Comparison of ENCODE assay signal across 1 cellular context in the genomic region with DNA sequence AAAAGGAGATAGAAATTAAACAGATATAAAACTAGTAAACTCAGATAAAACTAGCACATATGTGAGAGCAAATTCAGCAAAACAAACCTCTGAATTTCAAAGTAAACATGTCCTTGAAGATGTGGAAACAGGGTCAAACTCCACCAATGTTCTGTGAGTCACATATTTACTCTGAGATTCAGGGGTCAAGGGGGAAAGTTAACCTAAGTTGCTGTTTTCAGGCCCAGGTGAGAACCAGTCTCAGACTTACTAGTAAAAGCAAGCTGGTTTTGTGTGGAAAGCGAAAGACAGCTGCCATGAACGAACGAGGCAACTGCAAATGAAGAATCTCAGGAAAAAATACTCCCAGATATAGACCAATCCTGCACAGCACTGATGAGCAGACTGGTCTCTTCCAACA.
TF ChIP-seq lines count a peak whose summit lies in the region.

No MANE protein-coding gene starts in this region.

TF ChIP-seq in HepG2, 621 proteins besides CTCF, POLR2A, EP300 and RAD21 (continued from another document and continues in another):
- TF ChIP-seq HNF1A (IDR thresholded peaks at IDR 0.05; ENCODE audit: low read depth) (peak; percentile 50), HNF1A (CRISPR knock-in tag; IDR thresholded peaks at IDR 0.05; ENCODE audit: borderline replicate concordance) (peak; percentile 74; the same call in 1 of the 2 replicates), SIX1 (CRISPR knock-in tag; IDR thresholded peaks at IDR 0.05; ENCODE audit: borderline replicate concordance) (peak; percentile 69; the same call in 1 of the 2 replicates), ZNF282 (IDR thresholded peaks at IDR 0.05; ENCODE audit: partially characterized antibody) (no peak), ZNF30 (CRISPR knock-in tag; IDR thresholded peaks at IDR 0.05) (no peak), HNF4A (CRISPR knock-in tag; IDR thresholded peaks at IDR 0.05) (peak; percentile 98), ISL2 (CRISPR knock-in tag; IDR thresholded peaks at IDR 0.05) (peak; percentile 92), ETV6 (CRISPR knock-in tag; conservative IDR thresholded peaks at IDR 0.05) (no peak), ZBTB43 (CRISPR knock-in tag; conservative IDR thresholded peaks at IDR 0.05) (peak; percentile 75), ETS1 (CRISPR knock-in tag; IDR thresholded peaks at IDR 0.05) (no peak), ZNF543 (CRISPR knock-in tag; IDR thresholded peaks at IDR 0.05) (no peak), ASH2L (IDR thresholded peaks at IDR 0.05; ENCODE audit: insufficient read length, low read depth, low read length) (peak; percentile 70), ZFP36 (IDR thresholded peaks at IDR 0.05; ENCODE audit: borderline replicate concordance, low read depth, low read length, partially characterized antibody) (no peak), ZNF292 (CRISPR knock-in tag; IDR thresholded peaks at IDR 0.05; ENCODE audit: borderline replicate concordance, low read depth) (peak; percentile 86), SOX6 (IDR thresholded peaks at IDR 0.05) (no peak), SOX6 (CRISPR knock-in tag; IDR thresholded peaks at IDR 0.05) (peak; percentile 95), GATAD1 (CRISPR knock-in tag; IDR thresholded peaks at IDR 0.05) (peak; percentile 67; the same call in 1 of the 2 replicates), ZMYM4 (CRISPR knock-in tag; IDR thresholded peaks at IDR 0.05) (peak; percentile 73; the same call in 1 of the 2 replicates), REXO4 (CRISPR knock-in tag; IDR thresholded peaks at IDR 0.05; ENCODE audit: borderline replicate concordance) (no peak), FOXA1 (IDR thresholded peaks at IDR 0.05) (peak; percentile 98), FOXA1 (CRISPR knock-in tag; IDR thresholded peaks at IDR 0.05) (peak; percentile 99), ZNF121 (CRISPR knock-in tag; IDR thresholded peaks at IDR 0.05) (no peak), RARG (CRISPR knock-in tag; IDR thresholded peaks at IDR 0.05; ENCODE audit: low read depth) (no peak; the same call in 1 of the 2 replicates), KAT7 (CRISPR knock-in tag; IDR thresholded peaks at IDR 0.05; ENCODE audit: borderline replicate concordance) (peak; percentile 49; the same call in 1 of the 2 replicates), ZNF460 (CRISPR knock-in tag; IDR thresholded peaks at IDR 0.05; ENCODE audit: borderline replicate concordance) (no peak), USF2 (IDR thresholded peaks at IDR 0.05; ENCODE audit: low read depth, low read length) (no peak), USF2 (CRISPR knock-in tag; IDR thresholded peaks at IDR 0.05; ENCODE audit: borderline replicate concordance) (no peak), EEA1 (CRISPR knock-in tag; IDR thresholded peaks at IDR 0.05; ENCODE audit: borderline replicate concordance) (no peak), ZNF737 (CRISPR knock-in tag; IDR thresholded peaks at IDR 0.05; ENCODE audit: borderline replicate concordance) (no peak), ZNF644 (CRISPR knock-in tag; IDR thresholded peaks at IDR 0.05; ENCODE audit: low read depth) (0 out of 2 replicates have a peak, but pooled peaks have one; percentile 18), IKZF5 (CRISPR knock-in tag; IDR thresholded peaks at IDR 0.05) (peak; percentile 67), KLF9 (CRISPR knock-in tag; IDR thresholded peaks at IDR 0.05; ENCODE audit: low read depth) (no peak; the same call in 1 of the 2 replicates), ZFY (CRISPR knock-in tag; IDR thresholded peaks at IDR 0.05) (peak; percentile 62), ZNF780A (CRISPR knock-in tag; IDR thresholded peaks at IDR 0.05) (no peak), IKZF4 (CRISPR knock-in tag; IDR thresholded peaks at IDR 0.05; ENCODE audit: borderline replicate concordance, low read depth, not compliant biosample characterization) (no peak), ZNF383 (CRISPR knock-in tag; IDR thresholded peaks at IDR 0.05; ENCODE audit: borderline replicate concordance) (no peak), ATF7 (IDR thresholded peaks at IDR 0.05) (0 out of 2 replicates have a peak, but pooled peaks have one; percentile 25), ATF7 (CRISPR knock-in tag; IDR thresholded peaks at IDR 0.05) (peak; percentile 52; the same call in 1 of the 2 replicates), PITX1 (CRISPR knock-in tag; IDR thresholded peaks at IDR 0.05) (peak; percentile 99), CCDC6 (CRISPR knock-in tag; IDR thresholded peaks at IDR 0.05) (peak; percentile 61; the same call in 1 of the 2 replicates), REPIN1 (CRISPR knock-in tag; IDR thresholded peaks at IDR 0.05; ENCODE audit: borderline replicate concordance, low read depth) (peak; percentile 81)
- TF ChIP-seq, protein P1, sequence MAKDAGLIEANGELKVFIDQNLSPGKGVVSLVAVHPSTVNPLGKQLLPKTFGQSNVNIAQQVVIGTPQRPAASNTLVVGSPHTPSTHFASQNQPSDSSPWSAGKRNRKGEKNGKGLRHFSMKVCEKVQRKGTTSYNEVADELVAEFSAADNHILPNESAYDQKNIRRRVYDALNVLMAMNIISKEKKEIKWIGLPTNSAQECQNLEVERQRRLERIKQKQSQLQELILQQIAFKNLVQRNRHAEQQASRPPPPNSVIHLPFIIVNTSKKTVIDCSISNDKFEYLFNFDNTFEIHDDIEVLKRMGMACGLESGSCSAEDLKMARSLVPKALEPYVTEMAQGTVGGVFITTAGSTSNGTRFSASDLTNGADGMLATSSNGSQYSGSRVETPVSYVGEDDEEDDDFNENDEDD (CRISPR knock-in tag; IDR thresholded peaks at IDR 0.05; ENCODE audit: borderline replicate concordance): no peak; the same call in 1 of the 2 replicates
- TF ChIP-seq, protein P2, sequence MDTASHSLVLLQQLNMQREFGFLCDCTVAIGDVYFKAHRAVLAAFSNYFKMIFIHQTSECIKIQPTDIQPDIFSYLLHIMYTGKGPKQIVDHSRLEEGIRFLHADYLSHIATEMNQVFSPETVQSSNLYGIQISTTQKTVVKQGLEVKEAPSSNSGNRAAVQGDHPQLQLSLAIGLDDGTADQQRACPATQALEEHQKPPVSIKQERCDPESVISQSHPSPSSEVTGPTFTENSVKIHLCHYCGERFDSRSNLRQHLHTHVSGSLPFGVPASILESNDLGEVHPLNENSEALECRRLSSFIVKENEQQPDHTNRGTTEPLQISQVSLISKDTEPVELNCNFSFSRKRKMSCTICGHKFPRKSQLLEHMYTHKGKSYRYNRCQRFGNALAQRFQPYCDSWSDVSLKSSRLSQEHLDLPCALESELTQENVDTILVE (CRISPR knock-in tag; IDR thresholded peaks at IDR 0.05): peak; percentile 88
- TF ChIP-seq, protein P3, sequence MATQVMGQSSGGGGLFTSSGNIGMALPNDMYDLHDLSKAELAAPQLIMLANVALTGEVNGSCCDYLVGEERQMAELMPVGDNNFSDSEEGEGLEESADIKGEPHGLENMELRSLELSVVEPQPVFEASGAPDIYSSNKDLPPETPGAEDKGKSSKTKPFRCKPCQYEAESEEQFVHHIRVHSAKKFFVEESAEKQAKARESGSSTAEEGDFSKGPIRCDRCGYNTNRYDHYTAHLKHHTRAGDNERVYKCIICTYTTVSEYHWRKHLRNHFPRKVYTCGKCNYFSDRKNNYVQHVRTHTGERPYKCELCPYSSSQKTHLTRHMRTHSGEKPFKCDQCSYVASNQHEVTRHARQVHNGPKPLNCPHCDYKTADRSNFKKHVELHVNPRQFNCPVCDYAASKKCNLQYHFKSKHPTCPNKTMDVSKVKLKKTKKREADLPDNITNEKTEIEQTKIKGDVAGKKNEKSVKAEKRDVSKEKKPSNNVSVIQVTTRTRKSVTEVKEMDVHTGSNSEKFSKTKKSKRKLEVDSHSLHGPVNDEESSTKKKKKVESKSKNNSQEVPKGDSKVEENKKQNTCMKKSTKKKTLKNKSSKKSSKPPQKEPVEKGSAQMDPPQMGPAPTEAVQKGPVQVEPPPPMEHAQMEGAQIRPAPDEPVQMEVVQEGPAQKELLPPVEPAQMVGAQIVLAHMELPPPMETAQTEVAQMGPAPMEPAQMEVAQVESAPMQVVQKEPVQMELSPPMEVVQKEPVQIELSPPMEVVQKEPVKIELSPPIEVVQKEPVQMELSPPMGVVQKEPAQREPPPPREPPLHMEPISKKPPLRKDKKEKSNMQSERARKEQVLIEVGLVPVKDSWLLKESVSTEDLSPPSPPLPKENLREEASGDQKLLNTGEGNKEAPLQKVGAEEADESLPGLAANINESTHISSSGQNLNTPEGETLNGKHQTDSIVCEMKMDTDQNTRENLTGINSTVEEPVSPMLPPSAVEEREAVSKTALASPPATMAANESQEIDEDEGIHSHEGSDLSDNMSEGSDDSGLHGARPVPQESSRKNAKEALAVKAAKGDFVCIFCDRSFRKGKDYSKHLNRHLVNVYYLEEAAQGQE (IDR thresholded peaks at IDR 0.05; ENCODE audit: borderline replicate concordance in 1 of 2, low read depth in 1 of 2, low read length in 2 of 2): peak in 1 of 2 experiments; percentile 75; a peak in 1 of 4 replicates
- TF ChIP-seq, protein P4, sequence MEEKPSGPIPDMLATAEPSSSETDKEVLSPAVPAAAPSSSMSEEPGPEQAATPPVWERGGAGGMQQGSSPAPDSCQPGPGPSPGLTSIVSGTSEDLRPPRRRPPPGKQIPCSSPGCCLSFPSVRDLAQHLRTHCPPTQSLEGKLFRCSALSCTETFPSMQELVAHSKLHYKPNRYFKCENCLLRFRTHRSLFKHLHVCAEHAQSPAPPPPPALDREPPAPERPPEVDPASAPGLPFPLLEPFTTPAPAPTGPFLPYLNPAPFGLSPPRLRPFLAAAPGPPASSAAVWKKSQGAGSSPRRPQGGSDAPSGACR (CRISPR knock-in tag; IDR thresholded peaks at IDR 0.05): no peak
